ENCODE assay signal across 1 cellular context in the genomic region with DNA sequence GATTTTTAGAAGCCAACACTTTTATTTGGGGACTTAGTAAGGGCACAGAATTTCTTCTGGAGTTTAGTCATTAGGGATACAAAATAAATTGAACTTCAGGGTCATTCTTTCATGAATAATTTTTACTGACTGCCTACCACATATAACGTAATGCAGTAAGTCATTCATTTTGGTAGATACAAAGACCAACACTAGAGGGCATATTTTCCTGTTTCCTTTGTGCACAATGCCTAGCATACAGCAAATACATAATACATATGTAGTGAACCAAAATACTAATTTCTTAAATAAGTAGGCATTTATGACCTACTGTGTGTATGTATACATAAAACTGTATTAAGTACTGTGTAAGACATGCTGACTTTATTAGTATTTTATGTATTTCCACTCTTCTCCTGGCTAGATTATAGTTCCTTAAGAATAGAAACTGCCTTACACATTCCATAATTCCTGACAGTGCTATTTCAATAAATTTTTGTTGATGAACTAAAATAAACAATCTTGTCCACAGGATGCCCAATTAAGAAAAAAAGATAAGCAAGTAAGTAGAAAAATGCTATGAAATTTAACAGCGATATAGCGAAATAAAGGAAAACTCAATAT.
TF ChIP-seq lines count a peak whose summit lies in the region.

No MANE protein-coding gene starts in this region.

TF ChIP-seq in H1, 55 proteins besides CTCF, POLR2A, EP300 and RAD21 (continued from another document):
- no peak for TF ChIP-seq NANOG (IDR thresholded peaks at IDR 0.05; ENCODE audit: insufficient read depth, low read depth, low read length, poor library complexity, severe bottlenecking)
- TF ChIP-seq KDM5A (IDR thresholded peaks at IDR 0.05; ENCODE audit: low read length): no peak
TF ChIP-seq in H1: peak in this region for 0.
